6 cellular contexts compared by ENCODE assay signal in the genomic region with DNA sequence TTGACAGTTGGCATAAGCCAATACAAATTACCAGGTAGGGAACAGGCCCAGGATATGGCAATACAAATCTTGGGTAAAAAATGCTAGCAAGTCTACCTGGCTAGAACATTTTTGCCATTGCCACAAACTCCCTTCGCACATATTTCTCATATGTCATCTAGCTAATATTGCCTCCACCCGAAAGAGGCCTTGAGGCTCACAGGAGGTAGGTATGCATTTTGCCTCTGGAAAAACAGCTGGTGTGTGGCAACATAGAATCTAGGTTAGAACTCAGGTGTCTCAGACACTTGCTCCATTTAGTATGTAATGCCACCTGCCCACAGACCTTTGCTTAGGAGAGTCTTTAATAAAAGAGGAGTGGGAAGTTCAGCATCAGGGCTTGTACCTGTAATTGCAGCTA.
"Had no signal": no experiment of that assay in that cellular context is flagged by ENCODE, and none has a peak within 500 bp of the region (broad histone marks: within the 10 kb centered on the region; RNA-seq: fewer than 3 reads in every experiment).

No MANE protein-coding gene starts in this region.

- H3K4me1 Mint-ChIP-seq: IgD-negative memory B cell had no signal

- DNase-seq: IMR-90, KBM-7, KG1 had no signal

- H3K27ac Mint-ChIP-seq: IgD-negative memory B cell had no signal

- H3K27ac ChIP-seq: HL-60 had no signal

- H3K9me3 Mint-ChIP-seq: IgD-negative memory B cell had no signal

- H3K4me3 ChIP-seq: K562 had no signal

- H3K4me3 Mint-ChIP-seq: IgD-negative memory B cell had no signal
